In genomic region chr10:75550191-75550590, GRCh38 we compare ENCODE assay signal across 25 cellular contexts.
"Had no signal": no experiment of that assay in that cellular context is flagged by ENCODE, and none has a peak within 500 bp of the region (broad histone marks: within the 10 kb centered on the region; RNA-seq: fewer than 3 reads in every experiment).

No MANE protein-coding gene starts in this region.

- DNase-seq: colonic mucosa; cortex of kidney; dermis blood vessel endothelial cell; dorsolateral prefrontal cortex; effector CD4-positive, alpha-beta T cell; effector CD8-positive, alpha-beta T cell; effector memory CD4-positive, alpha-beta T cell; effector memory CD8-positive, alpha-beta T cell; endodermal cell; erythroblast; esophagus squamous epithelium; foreskin fibroblast; foreskin keratinocyte; foreskin melanocyte; gastrocnemius medialis; glutamatergic neuron; head of caudate nucleus; heart left ventricle; heart right ventricle had no signal

- H3K36me3 ChIP-seq: colonic mucosa, esophagus muscularis mucosa, esophagus squamous epithelium, gastrocnemius medialis, gastroesophageal sphincter, heart left ventricle, heart right ventricle had no signal

- H3K27me3 Mint-ChIP-seq: dendritic cell treated with granulocyte-macrophage colony-stimulating factor and Interleukin-4, amounts not matched to agents 40 ng/mL and 50 ng/mL, for 4 days had no signal

- H3K9me3 ChIP-seq: colonic mucosa, gastroesophageal sphincter had no signal

- H3K27me3 ChIP-seq: colonic mucosa, esophagus muscularis mucosa, esophagus squamous epithelium, gastroesophageal sphincter, heart left ventricle, heart right ventricle had no signal

- H3K4me3 ChIP-seq: colonic mucosa, coronary artery, dorsolateral prefrontal cortex, esophagus muscularis mucosa, esophagus squamous epithelium, gastrocnemius medialis, gastroesophageal sphincter, heart left ventricle, heart right ventricle had no signal

- H3K27ac Mint-ChIP-seq: dendritic cell treated with granulocyte-macrophage colony-stimulating factor and Interleukin-4, amounts not matched to agents 40 ng/mL and 50 ng/mL, for 4 days; effector memory CD8-positive, alpha-beta T cell; endodermal cell had no signal

- H3K27ac ChIP-seq: colonic mucosa, coronary artery, dorsolateral prefrontal cortex, epithelial cell of prostate, esophagus muscularis mucosa, esophagus squamous epithelium, foreskin keratinocyte, gastrocnemius medialis, gastroesophageal sphincter, heart left ventricle, heart right ventricle had no signal

- H3K4me3 Mint-ChIP-seq: dendritic cell treated with granulocyte-macrophage colony-stimulating factor and Interleukin-4, amounts not matched to agents 40 ng/mL and 50 ng/mL, for 4 days; effector memory CD8-positive, alpha-beta T cell; endodermal cell had no signal

- H3K4me1 ChIP-seq: colonic mucosa, foreskin keratinocyte, gastrocnemius medialis had no signal

- FAIRE-seq: endothelial cell of umbilical vein had no signal
